ENCODE assay signal across 8 cellular contexts in genomic region chr7:73433924-73434700, GRCh38. TPM values are rescaled to one million over a fixed set of nuclear protein-coding genes. Genes with fewer than 3 reads are reported as not detected.
DNase-seq lines count a peak whose midpoint lies in the region; FAIRE-seq and TF ChIP-seq lines count a peak whose summit lies in the region.

No MANE protein-coding gene starts in this region.

- H3K27me3 ChIP-seq in H7 (ENCODE audit: control insufficient read depth, insufficient read depth, low read length) = peaks cover 11% of the 10 kb centered on the region

- DNase-seq in GM12891 (ENCODE audit: insufficient read length, low spot score) (no peak), H7 (peak; percentile 82), mesothelial cell of epicardium (ENCODE audit: low spot score in 2 of 2, unreplicated experiment in 2 of 2) (no peak), NOMO-1 treated with DMSO at 0.1 percent for 48 hours (lab: John Stamatoyannopoulos, UW; ENCODE audit: unreplicated experiment) (no peak), GDM1 (lab: John Stamatoyannopoulos, UW) (no peak), T-helper 9 cell (no peak), glutamatergic neuron (no peak)
- no peak for DNase-seq in activated T-helper 2 cell treated with anti-CD3 and anti-CD28 coated beads, Interferon-gamma antibody, Interleukin-2, Interleukin-4, amounts not matched to agents 10 μg/mL and 5 μg/mL and 100 μg/mL, durations not matched to agents 14 hours and 24 hours and 36 hours (ENCODE audit: low spot score)

- no peaks in the 10 kb centered on the region for H3K9me3 Mint-ChIP-seq in activated T-helper 2 cell treated with anti-CD3 and anti-CD28 coated beads, Interferon-gamma antibody, Interleukin-2, Interleukin-4, amounts not matched to agents 10 μg/mL and 5 μg/mL and 100 μg/mL, durations not matched to agents 14 hours and 24 hours and 36 hours
- peaks cover 3% of the 10 kb centered on the region for H3K9me3 Mint-ChIP-seq in mesothelial cell of epicardium
- peaks cover 8% of the 10 kb centered on the region for H3K9me3 Mint-ChIP-seq in glutamatergic neuron (ENCODE audit: unreplicated experiment)

- TF ChIP-seq POLR2A in GM12891 (IDR thresholded peaks at IDR 0.05; ENCODE audit: low read depth, low read length) = no peak

- H3K4me3 ChIP-seq in H7 (ENCODE audit: insufficient read depth, low read depth, low read length) = peak overlapping the region; percentile 24

- intact Hi-C loops in activated T-helper 2 cell treated with anti-CD3 and anti-CD28 coated beads, Interferon-gamma antibody, Interleukin-2, Interleukin-4, amounts not matched to agents 10 μg/mL and 5 μg/mL and 100 μg/mL, durations not matched to agents 14 hours and 24 hours and 36 hours (cut with micrococcal nuclease) = no loop called here

- no peaks in the 10 kb centered on the region for H3K36me3 ChIP-seq in H7 (replicated peaks; ENCODE audit: control insufficient read depth, insufficient read depth, low read length)

- peaks cover 6% of the 10 kb centered on the region for H3K36me3 Mint-ChIP-seq in activated T-helper 2 cell treated with anti-CD3 and anti-CD28 coated beads, Interferon-gamma antibody, Interleukin-2, Interleukin-4, amounts not matched to agents 10 μg/mL and 5 μg/mL and 100 μg/mL, durations not matched to agents 14 hours and 24 hours and 36 hours (ENCODE audit: low read depth)
- H3K36me3 Mint-ChIP-seq in mesothelial cell of epicardium (peaks cover 2% of the 10 kb centered on the region), glutamatergic neuron (ENCODE audit: unreplicated experiment) (no peaks in the 10 kb centered on the region)

- peak overlapping the region; percentile 47 for H3K4me3 Mint-ChIP-seq in activated T-helper 2 cell treated with anti-CD3 and anti-CD28 coated beads, Interferon-gamma antibody, Interleukin-2, Interleukin-4, amounts not matched to agents 10 μg/mL and 5 μg/mL and 100 μg/mL, durations not matched to agents 14 hours and 24 hours and 36 hours (ENCODE audit: low read depth)
- H3K4me3 Mint-ChIP-seq in mesothelial cell of epicardium = peak overlapping the region; percentile 67
- H3K4me3 Mint-ChIP-seq in glutamatergic neuron (ENCODE audit: unreplicated experiment) = no peak overlapping the region

- TF ChIP-seq CTCF in mesothelial cell of epicardium (IDR thresholded peaks at IDR 0.05; ENCODE audit: unreplicated experiment) (no peak), glutamatergic neuron (IDR thresholded peaks at IDR 0.05; ENCODE audit: partially characterized antibody, unreplicated experiment) (no peak)

- peak; percentile 20 for FAIRE-seq in GM12891 (lab: Jason Lieb, UNC)

- peaks cover 6% of the 10 kb centered on the region for H3K27me3 Mint-ChIP-seq in activated T-helper 2 cell treated with anti-CD3 and anti-CD28 coated beads, Interferon-gamma antibody, Interleukin-2, Interleukin-4, amounts not matched to agents 10 μg/mL and 5 μg/mL and 100 μg/mL, durations not matched to agents 14 hours and 24 hours and 36 hours (ENCODE audit: low read depth)
- H3K27me3 Mint-ChIP-seq in mesothelial cell of epicardium (ENCODE audit: low read depth) (peaks cover 8% of the 10 kb centered on the region), glutamatergic neuron (ENCODE audit: unreplicated experiment) (peaks cover 7% of the 10 kb centered on the region)

- H3K4me1 Mint-ChIP-seq in activated T-helper 2 cell treated with anti-CD3 and anti-CD28 coated beads, Interferon-gamma antibody, Interleukin-2, Interleukin-4, amounts not matched to agents 10 μg/mL and 5 μg/mL and 100 μg/mL, durations not matched to agents 14 hours and 24 hours and 36 hours (ENCODE audit: low read depth) = no peaks in the 10 kb centered on the region
- H3K4me1 Mint-ChIP-seq in mesothelial cell of epicardium (peaks cover 6% of the 10 kb centered on the region), glutamatergic neuron (ENCODE audit: low read depth, unreplicated experiment) (peaks cover 5% of the 10 kb centered on the region)

- H3K27ac Mint-ChIP-seq in activated T-helper 2 cell treated with anti-CD3 and anti-CD28 coated beads, Interferon-gamma antibody, Interleukin-2, Interleukin-4, amounts not matched to agents 10 μg/mL and 5 μg/mL and 100 μg/mL, durations not matched to agents 14 hours and 24 hours and 36 hours = no peak overlapping the region
- H3K27ac Mint-ChIP-seq in mesothelial cell of epicardium (no peak overlapping the region), glutamatergic neuron (ENCODE audit: unreplicated experiment) (no peak overlapping the region)

TF ChIP-seq in GM12891, 5 proteins besides CTCF, POLR2A, EP300 and RAD21:
- no peak for TF ChIP-seq TAF1 (IDR thresholded peaks at IDR 0.05; ENCODE audit: low read depth, low read length)
- TF ChIP-seq PAX5 (IDR thresholded peaks at IDR 0.05; ENCODE audit: insufficient read depth, low read length, severe bottlenecking) = no peak
- TF ChIP-seq SPI1 (IDR thresholded peaks at IDR 0.05; ENCODE audit: low read depth, low read length) = no peak

RNA-seq across cellular contexts. Expression of gene FZD9, which starts 0.5 kb away (rescaled TPM):
- polyA plus RNA-seq in GM12891 (2012; ENCODE audit: low read depth, missing spikeins) = 0.05 TPM
- total RNA-seq in H7 (2014; rRNA removed; shearing (Covaris generic)) = 4.1 and 6.1 TPM in 2 replicates
- total RNA-seq in activated T-helper 2 cell treated with anti-CD3 and anti-CD28 coated beads, Interferon-gamma antibody, Interleukin-2, Interleukin-4, amounts not matched to agents 10 μg/mL and 5 μg/mL and 100 μg/mL, durations not matched to agents 14 hours and 24 hours and 36 hours = 0.30 and 0.51 TPM in 2 replicates
- 0.66 to 1.1 TPM (median 1.0 TPM) in 3 replicates for total RNA-seq in mesothelial cell of epicardium
- 0.81 TPM for total RNA-seq in glutamatergic neuron (ENCODE audit: unreplicated experiment)
